14 cellular contexts compared by ENCODE assay signal in genomic region chr12:49946086-49946485, GRCh38. TPM values are rescaled to one million over a fixed set of nuclear protein-coding genes. Genes with fewer than 3 reads are reported as not detected.
DNase-seq lines count a peak whose midpoint lies in the region; ATAC-seq and TF ChIP-seq lines count a peak whose summit lies in the region.
"Had no signal": no experiment of that assay in that cellular context is flagged by ENCODE, and none has a peak within 500 bp of the region (broad histone marks: within the 10 kb centered on the region; RNA-seq: fewer than 3 reads in every experiment).

No MANE protein-coding gene starts in this region.

- ATAC-seq in left cardiac atrium (no peak), WTC11 (0 out of 2 replicates have a peak, but pooled peaks have one; percentile 7)

- H3K36me3 ChIP-seq in left ventricle myocardium inferior (no peaks in the 10 kb centered on the region), iPS-20b (ENCODE audit: insufficient read depth, low read depth, low read length) (no peaks in the 10 kb centered on the region)
- H3K36me3 ChIP-seq: BE2C, Peyer's patch, upper lobe of left lung had no signal

- H3K4me1 Mint-ChIP-seq in WTC11 = peaks cover 40% of the 10 kb centered on the region
- peaks cover 46% of the 10 kb centered on the region for H3K4me1 Mint-ChIP-seq in type B pancreatic cell (ENCODE audit: unreplicated experiment)

- DNase-seq in left ventricle myocardium inferior (no peak), left cardiac atrium (no peak), WTC11 (ENCODE audit: low spot score) (no peak), type B pancreatic cell (ENCODE audit: extremely low spot score, unreplicated experiment) (no peak), SKM-1 treated with dmso at 0.1 percent for 144 hours (lab: John Stamatoyannopoulos, UW; ENCODE audit: unreplicated experiment) (no peak), caudate nucleus (lab: John Stamatoyannopoulos, UW) (no peak)
- no peak for DNase-seq in stimulated activated CD4-positive, alpha-beta T cell treated with anti-CD3 and anti-CD28 coated beads, Interleukin-4, amount 100 ng/mL, for 24 hours
- DNase-seq: NCI-H2107 had no signal

- CTCF ChIA-PET in WTC11 (lab: Charles Lee) = interaction anchor here (0.5 to 8.2 kb wide), 62 partner anchors 9 to 1178 kb away, joined by 3 to 168 read pairs (median 6); partner anchors contain the start of genes AQP5, AQP6, BCDIN3D and CERS5

- H3K9me3 Mint-ChIP-seq in WTC11 (no peaks in the 10 kb centered on the region), type B pancreatic cell (no peaks in the 10 kb centered on the region)

- H3K27me3 Mint-ChIP-seq in WTC11 (ENCODE audit: low read depth) = peaks cover 9% of the 10 kb centered on the region; the same call in 1 of the 2 replicates
- H3K27me3 Mint-ChIP-seq in type B pancreatic cell = peaks cover 3% of the 10 kb centered on the region

- H3K36me3 Mint-ChIP-seq in WTC11 (no peaks in the 10 kb centered on the region), type B pancreatic cell (no peaks in the 10 kb centered on the region)

- H3K27ac Mint-ChIP-seq in WTC11 (peak overlapping the region; percentile 85), type B pancreatic cell (peak overlapping the region; percentile 87)

- H3K4me3 ChIP-seq in left ventricle myocardium inferior (no peak overlapping the region), iPS-20b (ENCODE audit: low read length) (peak overlapping the region; percentile 63)
- H3K4me3 ChIP-seq: lung had no signal

- POLR2A ChIA-PET in WTC11 (lab: Charles Lee) = interaction anchor here (0.8 to 1.3 kb wide), 2 partner anchors 13 to 118 kb away, joined by 3 to 4 read pairs; partner anchors contain the start of gene NCKAP5L

- peak overlapping the region; percentile 49 for H3K27ac ChIP-seq in left ventricle myocardium inferior (replicated peaks)
- H3K27ac ChIP-seq in iPS-20b (ENCODE audit: low read length) = no peak overlapping the region
- H3K27ac ChIP-seq in caudate nucleus (ENCODE audit: low read depth, low read length) = no peak overlapping the region
- H3K27ac ChIP-seq: Peyer's patch had no signal

- H3K27me3 ChIP-seq in left ventricle myocardium inferior (ENCODE audit: low read depth) = peaks cover 12% of the 10 kb centered on the region
- peaks cover 21% of the 10 kb centered on the region for H3K27me3 ChIP-seq in iPS-20b (ENCODE audit: insufficient read depth, low read length)
- H3K27me3 ChIP-seq: BE2C, Peyer's patch, upper lobe of left lung had no signal

- H3K4me3 Mint-ChIP-seq in WTC11 = peak overlapping the region; percentile 61; the same call in 1 of the 2 replicates
- H3K4me3 Mint-ChIP-seq in type B pancreatic cell = peak overlapping the region; percentile 85

- peak overlapping the region; percentile 30; the same call in 1 of the 2 replicates for H3K9ac ChIP-seq in iPS-20b (ENCODE audit: low read depth, low read length)

- H3K4me1 ChIP-seq in left ventricle myocardium inferior = peaks cover 12% of the 10 kb centered on the region
- H3K4me1 ChIP-seq in iPS-20b (ENCODE audit: insufficient read depth, low read length) = peaks cover 17% of the 10 kb centered on the region
- H3K4me1 ChIP-seq: Peyer's patch had no signal

- TF ChIP-seq CTCF in left ventricle myocardium inferior (IDR thresholded peaks at IDR 0.05; ENCODE audit: borderline replicate concordance) (no peak), WTC11 (IDR thresholded peaks at IDR 0.05) (no peak), type B pancreatic cell (conservative IDR thresholded peaks at IDR 0.05) (no peak)

- intact Hi-C loops in left ventricle myocardium inferior (cut with micrococcal nuclease) (loop anchor here (10.0 kb wide), 1 partner anchor 81 kb away; no protein-coding TSS in a partner anchor), left cardiac atrium (cut with DNase I) (loop anchor here in 1 of 2 donors (5.0 kb wide), 1 partner anchor 79 kb away; no protein-coding TSS in a partner anchor)

- H3K9me3 ChIP-seq in left ventricle myocardium inferior (replicated peaks) (no peaks in the 10 kb centered on the region), iPS-20b (ENCODE audit: insufficient read depth, low read depth, low read length) (no peaks in the 10 kb centered on the region)
- H3K9me3 ChIP-seq: BE2C, Peyer's patch, upper lobe of left lung had no signal

TF ChIP-seq in WTC11, 78 proteins besides CTCF, POLR2A, EP300 and RAD21:
- TF ChIP-seq HMGA2 (CRISPR knock-in tag; IDR thresholded peaks at IDR 0.05) (no peak), JUN (CRISPR knock-in tag; IDR thresholded peaks at IDR 0.05) (no peak), ZNF281 (CRISPR knock-in tag; IDR thresholded peaks at IDR 0.05) (no peak), MXD4 (CRISPR knock-in tag; IDR thresholded peaks at IDR 0.05; ENCODE audit: borderline replicate concordance) (no peak), GRHL2 (CRISPR knock-in tag; IDR thresholded peaks at IDR 0.05; ENCODE audit: insufficient replicate concordance, severe bottlenecking) (no peak), OVOL2 (CRISPR knock-in tag; IDR thresholded peaks at IDR 0.05; ENCODE audit: borderline replicate concordance) (no peak), GABPB1 (CRISPR knock-in tag; IDR thresholded peaks at IDR 0.05) (no peak), NFE2L1 (CRISPR knock-in tag; IDR thresholded peaks at IDR 0.05) (no peak), CBFB (CRISPR knock-in tag; IDR thresholded peaks at IDR 0.05; ENCODE audit: low read depth) (no peak)
- TF ChIP-seq, protein P1, sequence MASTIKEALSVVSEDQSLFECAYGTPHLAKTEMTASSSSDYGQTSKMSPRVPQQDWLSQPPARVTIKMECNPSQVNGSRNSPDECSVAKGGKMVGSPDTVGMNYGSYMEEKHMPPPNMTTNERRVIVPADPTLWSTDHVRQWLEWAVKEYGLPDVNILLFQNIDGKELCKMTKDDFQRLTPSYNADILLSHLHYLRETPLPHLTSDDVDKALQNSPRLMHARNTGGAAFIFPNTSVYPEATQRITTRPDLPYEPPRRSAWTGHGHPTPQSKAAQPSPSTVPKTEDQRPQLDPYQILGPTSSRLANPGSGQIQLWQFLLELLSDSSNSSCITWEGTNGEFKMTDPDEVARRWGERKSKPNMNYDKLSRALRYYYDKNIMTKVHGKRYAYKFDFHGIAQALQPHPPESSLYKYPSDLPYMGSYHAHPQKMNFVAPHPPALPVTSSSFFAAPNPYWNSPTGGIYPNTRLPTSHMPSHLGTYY (CRISPR knock-in tag; IDR thresholded peaks at IDR 0.05) = no peak

RNA-seq across cellular contexts. Expression of gene AQP2, which starts 4.5 kb away (rescaled TPM):
- total RNA-seq in left ventricle myocardium inferior (not detected), left cardiac atrium (under 1 TPM; 0.09 to 0.24 TPM), WTC11 (2021) (not detected in 3 replicates), type B pancreatic cell (ENCODE audit: low replicate concordance) (0.55 TPM in 1 of 2 replicates, not detected in the other)
- total RNA-seq: dermis blood vessel endothelial cell, lung, Peyer's patch had no signal

RNA-seq across cellular contexts. Expression of gene AQP5, which starts 15.6 kb away (rescaled TPM):
- total RNA-seq in left ventricle myocardium inferior = 0.41 TPM
- total RNA-seq in left cardiac atrium = 1 to 10 TPM; 1.0 to 1.3 TPM
- 2.7 to 2.9 TPM (median 2.8 TPM) in 3 replicates for total RNA-seq in WTC11 (2021)
- 0.95 and 0.97 TPM in 2 replicates for total RNA-seq in type B pancreatic cell (ENCODE audit: low replicate concordance)
- total RNA-seq: Peyer's patch had no signal

RNA-seq across cellular contexts. Expression of gene AQP6, which starts 26.7 kb away (rescaled TPM):
- total RNA-seq in left ventricle myocardium inferior = not detected
- under 1 TPM; 0.13 to 0.77 TPM for total RNA-seq in left cardiac atrium
- total RNA-seq in WTC11 (2021) = 0.09 to 0.21 TPM (median 0.18 TPM) in 3 replicates
- total RNA-seq in type B pancreatic cell (ENCODE audit: low replicate concordance) = 0.22 TPM in 1 of 2 replicates, not detected in the other
- total RNA-seq: dermis blood vessel endothelial cell, Peyer's patch had no signal

RNA-seq across cellular contexts. Expression of gene FAIM2, which starts 42.4 kb away (rescaled TPM):
- 7.4 TPM for total RNA-seq in left ventricle myocardium inferior
- 10 to 100 TPM in 1 of 2 donors, 1 to 10 TPM in 1; 6.4 to 25.9 TPM for total RNA-seq in left cardiac atrium
- 0.18 to 0.30 TPM (median 0.22 TPM) in 3 replicates for total RNA-seq in WTC11 (2021)
- 0.14 and 1.7 TPM in 2 replicates for total RNA-seq in type B pancreatic cell (ENCODE audit: low replicate concordance)
- total RNA-seq: dermis blood vessel endothelial cell had no signal
